Comparison of ENCODE assay signal across 1 cellular context in the genomic region with DNA sequence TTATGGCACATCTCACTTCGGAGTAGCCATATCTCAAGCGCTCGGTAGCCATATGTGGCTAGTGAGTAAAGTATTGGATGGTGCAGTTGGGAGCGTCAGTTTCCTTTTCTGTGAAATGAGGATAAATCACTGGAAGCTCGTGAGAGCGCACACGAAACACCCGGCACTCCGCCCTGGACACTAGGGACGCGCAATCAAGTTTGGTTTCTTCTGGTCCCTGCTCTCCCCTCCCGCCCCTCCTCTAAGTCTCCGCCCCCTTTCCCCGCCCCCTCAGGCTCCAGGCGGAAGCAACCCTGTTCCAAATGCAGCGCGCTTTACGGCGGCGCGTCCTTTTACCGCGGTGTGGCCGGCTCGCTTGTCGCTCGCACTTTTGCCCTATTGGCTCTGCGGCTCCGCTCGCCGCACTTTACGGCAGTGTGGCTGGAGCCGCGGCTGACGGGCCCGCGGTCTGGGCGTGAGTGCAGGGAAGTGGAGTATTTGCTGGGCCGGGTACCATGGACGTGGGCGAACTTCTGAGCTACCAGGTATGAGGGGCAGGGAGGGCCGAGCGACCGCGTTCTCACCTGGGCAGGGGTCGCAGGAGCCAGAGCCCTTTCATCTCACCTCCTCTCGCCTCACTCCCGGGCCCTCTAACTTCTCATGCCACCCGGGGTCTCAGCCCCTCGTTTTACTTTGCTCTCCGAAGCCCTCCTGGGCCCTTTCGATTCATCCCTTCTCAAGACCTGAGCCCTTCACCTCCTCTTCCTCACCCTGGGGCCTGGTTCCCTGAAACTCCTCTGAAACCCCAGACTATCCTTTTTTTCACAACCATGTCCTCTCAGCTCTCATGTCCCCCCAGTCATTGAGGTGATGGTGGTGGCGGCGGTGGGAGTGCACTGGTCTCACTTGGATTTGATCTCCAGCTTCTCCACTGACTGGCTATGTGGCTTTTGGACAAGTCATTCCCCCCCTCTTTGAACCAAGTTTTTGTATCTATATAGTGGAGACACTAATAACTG.
A peak's percentile ranks its signal among the peaks of the same experiment; 100 is the strongest.
TF ChIP-seq lines count a peak whose summit lies in the region.

A gene with protein sequence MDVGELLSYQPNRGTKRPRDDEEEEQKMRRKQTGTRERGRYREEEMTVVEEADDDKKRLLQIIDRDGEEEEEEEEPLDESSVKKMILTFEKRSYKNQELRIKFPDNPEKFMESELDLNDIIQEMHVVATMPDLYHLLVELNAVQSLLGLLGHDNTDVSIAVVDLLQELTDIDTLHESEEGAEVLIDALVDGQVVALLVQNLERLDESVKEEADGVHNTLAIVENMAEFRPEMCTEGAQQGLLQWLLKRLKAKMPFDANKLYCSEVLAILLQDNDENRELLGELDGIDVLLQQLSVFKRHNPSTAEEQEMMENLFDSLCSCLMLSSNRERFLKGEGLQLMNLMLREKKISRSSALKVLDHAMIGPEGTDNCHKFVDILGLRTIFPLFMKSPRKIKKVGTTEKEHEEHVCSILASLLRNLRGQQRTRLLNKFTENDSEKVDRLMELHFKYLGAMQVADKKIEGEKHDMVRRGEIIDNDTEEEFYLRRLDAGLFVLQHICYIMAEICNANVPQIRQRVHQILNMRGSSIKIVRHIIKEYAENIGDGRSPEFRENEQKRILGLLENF (plus strand): TSS at position 402 of the 998 bp plus-strand sequence. CDS start 93 bp downstream, at position 495.

TF ChIP-seq in HepG2, 621 proteins besides CTCF, POLR2A, EP300 and RAD21 (continued from another document and continues in another):
- TF ChIP-seq, protein P1, sequence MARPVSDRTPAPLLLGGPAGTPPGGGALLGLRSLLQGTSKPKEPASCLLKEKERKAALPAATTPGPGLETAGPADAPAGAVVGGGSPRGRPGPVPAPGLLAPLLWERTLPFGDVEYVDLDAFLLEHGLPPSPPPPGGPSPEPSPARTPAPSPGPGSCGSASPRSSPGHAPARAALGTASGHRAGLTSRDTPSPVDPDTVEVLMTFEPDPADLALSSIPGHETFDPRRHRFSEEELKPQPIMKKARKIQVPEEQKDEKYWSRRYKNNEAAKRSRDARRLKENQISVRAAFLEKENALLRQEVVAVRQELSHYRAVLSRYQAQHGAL (CRISPR knock-in tag; IDR thresholded peaks at IDR 0.05; ENCODE audit: not compliant biosample characterization) = peak; percentile 87
- TF ChIP-seq, protein P2, sequence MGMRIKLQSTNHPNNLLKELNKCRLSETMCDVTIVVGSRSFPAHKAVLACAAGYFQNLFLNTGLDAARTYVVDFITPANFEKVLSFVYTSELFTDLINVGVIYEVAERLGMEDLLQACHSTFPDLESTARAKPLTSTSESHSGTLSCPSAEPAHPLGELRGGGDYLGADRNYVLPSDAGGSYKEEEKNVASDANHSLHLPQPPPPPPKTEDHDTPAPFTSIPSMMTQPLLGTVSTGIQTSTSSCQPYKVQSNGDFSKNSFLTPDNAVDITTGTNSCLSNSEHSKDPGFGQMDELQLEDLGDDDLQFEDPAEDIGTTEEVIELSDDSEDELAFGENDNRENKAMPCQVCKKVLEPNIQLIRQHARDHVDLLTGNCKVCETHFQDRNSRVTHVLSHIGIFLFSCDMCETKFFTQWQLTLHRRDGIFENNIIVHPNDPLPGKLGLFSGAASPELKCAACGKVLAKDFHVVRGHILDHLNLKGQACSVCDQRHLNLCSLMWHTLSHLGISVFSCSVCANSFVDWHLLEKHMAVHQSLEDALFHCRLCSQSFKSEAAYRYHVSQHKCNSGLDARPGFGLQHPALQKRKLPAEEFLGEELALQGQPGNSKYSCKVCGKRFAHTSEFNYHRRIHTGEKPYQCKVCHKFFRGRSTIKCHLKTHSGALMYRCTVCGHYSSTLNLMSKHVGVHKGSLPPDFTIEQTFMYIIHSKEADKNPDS (CRISPR knock-in tag; IDR thresholded peaks at IDR 0.05) = no peak
- TF ChIP-seq ATF7-NPFF (CRISPR knock-in tag; IDR thresholded peaks at IDR 0.05; ENCODE audit: low read depth) (peak; percentile 79), POGZ (CRISPR knock-in tag; IDR thresholded peaks at IDR 0.05) (peak; percentile 95), ZNF83 (CRISPR knock-in tag; IDR thresholded peaks at IDR 0.05; ENCODE audit: borderline replicate concordance) (peak; percentile 76; the same call in 1 of the 2 replicates), TBX2 (CRISPR knock-in tag; IDR thresholded peaks at IDR 0.05; ENCODE audit: borderline replicate concordance) (peak; percentile 85; the same call in 1 of the 2 replicates), IRX3 (CRISPR knock-in tag; IDR thresholded peaks at IDR 0.05; ENCODE audit: borderline replicate concordance, low read depth) (no peak; the same call in 1 of the 2 replicates), NR2F2 (IDR thresholded peaks at IDR 0.05; ENCODE audit: borderline replicate concordance, low read depth) (peak; percentile 81; the same call in 1 of the 2 replicates), ZNF556 (CRISPR knock-in tag; IDR thresholded peaks at IDR 0.05; ENCODE audit: borderline replicate concordance) (peak; percentile 91; the same call in 1 of the 2 replicates), ZNF850 (CRISPR knock-in tag; conservative IDR thresholded peaks at IDR 0.05) (no peak), ZSCAN21 (CRISPR knock-in tag; IDR thresholded peaks at IDR 0.05; ENCODE audit: borderline replicate concordance) (peak; percentile 67; the same call in 1 of the 2 replicates), ZNF577 (CRISPR knock-in tag; IDR thresholded peaks at IDR 0.05; ENCODE audit: borderline replicate concordance, low read depth) (no peak), HNRNPLL (IDR thresholded peaks at IDR 0.05; ENCODE audit: low read depth, low read length, poor library complexity, severe bottlenecking) (peak; percentile 96), CENPX (CRISPR knock-in tag; IDR thresholded peaks at IDR 0.05) (no peak), TAF1 (CRISPR knock-in tag; IDR thresholded peaks at IDR 0.05) (peak; percentile 96), ZFP90 (CRISPR knock-in tag; IDR thresholded peaks at IDR 0.05; ENCODE audit: borderline replicate concordance) (peak; percentile 96), SKI (IDR thresholded peaks at IDR 0.05; ENCODE audit: partially characterized antibody) (peak; percentile 63), SALL2 (CRISPR knock-in tag; IDR thresholded peaks at IDR 0.05) (no peak), MYNN (CRISPR knock-in tag; IDR thresholded peaks at IDR 0.05; ENCODE audit: low read depth) (peak; percentile 78; the same call in 1 of the 2 replicates), ATM (IDR thresholded peaks at IDR 0.05; ENCODE audit: borderline replicate concordance) (no peak), NFKB2 (CRISPR knock-in tag; IDR thresholded peaks at IDR 0.05; ENCODE audit: borderline replicate concordance) (peak; percentile 96; the same call in 1 of the 2 replicates), HHEX (CRISPR knock-in tag; IDR thresholded peaks at IDR 0.05) (no peak), RAD51 (IDR thresholded peaks at IDR 0.05; ENCODE audit: borderline replicate concordance) (no peak), ZBTB8A (CRISPR knock-in tag; IDR thresholded peaks at IDR 0.05; ENCODE audit: borderline replicate concordance, low read depth) (no peak), SIX1 (CRISPR knock-in tag; IDR thresholded peaks at IDR 0.05; ENCODE audit: borderline replicate concordance) (0 out of 2 replicates have a peak, but pooled peaks have one; percentile 39), TP53 (CRISPR knock-in tag; conservative IDR thresholded peaks at IDR 0.05) (peak; percentile 92), ZNF136 (CRISPR knock-in tag; IDR thresholded peaks at IDR 0.05; ENCODE audit: low read depth) (peak; percentile 87; the same call in 1 of the 2 replicates), KLF11 (CRISPR knock-in tag; IDR thresholded peaks at IDR 0.05) (peak; percentile 95), ZBTB21 (CRISPR knock-in tag; IDR thresholded peaks at IDR 0.05) (no peak), ZNF530 (CRISPR knock-in tag; IDR thresholded peaks at IDR 0.05; ENCODE audit: low read depth) (no peak)
- TF ChIP-seq, protein P3, sequence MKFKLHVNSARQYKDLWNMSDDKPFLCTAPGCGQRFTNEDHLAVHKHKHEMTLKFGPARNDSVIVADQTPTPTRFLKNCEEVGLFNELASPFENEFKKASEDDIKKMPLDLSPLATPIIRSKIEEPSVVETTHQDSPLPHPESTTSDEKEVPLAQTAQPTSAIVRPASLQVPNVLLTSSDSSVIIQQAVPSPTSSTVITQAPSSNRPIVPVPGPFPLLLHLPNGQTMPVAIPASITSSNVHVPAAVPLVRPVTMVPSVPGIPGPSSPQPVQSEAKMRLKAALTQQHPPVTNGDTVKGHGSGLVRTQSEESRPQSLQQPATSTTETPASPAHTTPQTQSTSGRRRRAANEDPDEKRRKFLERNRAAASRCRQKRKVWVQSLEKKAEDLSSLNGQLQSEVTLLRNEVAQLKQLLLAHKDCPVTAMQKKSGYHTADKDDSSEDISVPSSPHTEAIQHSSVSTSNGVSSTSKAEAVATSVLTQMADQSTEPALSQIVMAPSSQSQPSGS (CRISPR knock-in tag; IDR thresholded peaks at IDR 0.05) = peak; percentile 88
- TF ChIP-seq, protein P4, sequence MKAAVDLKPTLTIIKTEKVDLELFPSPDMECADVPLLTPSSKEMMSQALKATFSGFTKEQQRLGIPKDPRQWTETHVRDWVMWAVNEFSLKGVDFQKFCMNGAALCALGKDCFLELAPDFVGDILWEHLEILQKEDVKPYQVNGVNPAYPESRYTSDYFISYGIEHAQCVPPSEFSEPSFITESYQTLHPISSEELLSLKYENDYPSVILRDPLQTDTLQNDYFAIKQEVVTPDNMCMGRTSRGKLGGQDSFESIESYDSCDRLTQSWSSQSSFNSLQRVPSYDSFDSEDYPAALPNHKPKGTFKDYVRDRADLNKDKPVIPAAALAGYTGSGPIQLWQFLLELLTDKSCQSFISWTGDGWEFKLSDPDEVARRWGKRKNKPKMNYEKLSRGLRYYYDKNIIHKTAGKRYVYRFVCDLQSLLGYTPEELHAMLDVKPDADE (CRISPR knock-in tag; IDR thresholded peaks at IDR 0.05) = peak; percentile 83; the same call in 1 of the 2 replicates
- TF ChIP-seq, protein P5, sequence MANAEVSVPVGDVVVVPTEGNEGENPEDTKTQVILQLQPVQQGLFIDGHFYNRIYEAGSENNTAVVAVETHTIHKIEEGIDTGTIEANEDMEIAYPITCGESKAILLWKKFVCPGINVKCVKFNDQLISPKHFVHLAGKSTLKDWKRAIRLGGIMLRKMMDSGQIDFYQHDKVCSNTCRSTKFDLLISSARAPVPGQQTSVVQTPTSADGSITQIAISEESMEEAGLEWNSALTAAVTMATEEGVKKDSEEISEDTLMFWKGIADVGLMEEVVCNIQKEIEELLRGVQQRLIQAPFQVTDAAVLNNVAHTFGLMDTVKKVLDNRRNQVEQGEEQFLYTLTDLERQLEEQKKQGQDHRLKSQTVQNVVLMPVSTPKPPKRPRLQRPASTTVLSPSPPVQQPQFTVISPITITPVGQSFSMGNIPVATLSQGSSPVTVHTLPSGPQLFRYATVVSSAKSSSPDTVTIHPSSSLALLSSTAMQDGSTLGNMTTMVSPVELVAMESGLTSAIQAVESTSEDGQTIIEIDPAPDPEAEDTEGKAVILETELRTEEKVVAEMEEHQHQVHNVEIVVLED (CRISPR knock-in tag; IDR thresholded peaks at IDR 0.05; ENCODE audit: borderline replicate concordance) = peak; percentile 91
- TF ChIP-seq, protein P6, sequence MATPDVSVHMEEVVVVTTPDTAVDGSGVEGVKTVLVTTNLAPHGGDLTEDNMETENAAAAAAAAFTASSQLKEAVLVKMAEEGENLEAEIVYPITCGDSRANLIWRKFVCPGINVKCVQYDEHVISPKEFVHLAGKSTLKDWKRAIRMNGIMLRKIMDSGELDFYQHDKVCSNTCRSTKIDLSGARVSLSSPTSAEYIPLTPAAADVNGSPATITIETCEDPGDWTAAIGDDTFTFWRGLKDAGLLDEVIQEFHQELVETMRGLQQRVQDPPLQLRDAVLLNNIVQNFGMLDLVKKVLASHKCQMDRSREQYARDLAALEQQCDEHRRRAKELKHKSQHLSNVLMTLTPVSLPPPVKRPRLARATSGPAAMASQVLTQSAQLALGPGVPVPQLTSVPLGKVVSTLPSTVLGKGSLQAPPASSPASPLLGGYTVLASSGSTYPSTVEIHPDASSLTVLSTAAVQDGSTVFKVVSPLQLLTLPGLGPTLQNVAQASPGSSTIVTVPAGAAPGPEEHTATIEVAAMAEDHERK (CRISPR knock-in tag; IDR thresholded peaks at IDR 0.05; ENCODE audit: low read depth) = peak; percentile 64; the same call in 1 of the 2 replicates
- TF ChIP-seq, protein P7, sequence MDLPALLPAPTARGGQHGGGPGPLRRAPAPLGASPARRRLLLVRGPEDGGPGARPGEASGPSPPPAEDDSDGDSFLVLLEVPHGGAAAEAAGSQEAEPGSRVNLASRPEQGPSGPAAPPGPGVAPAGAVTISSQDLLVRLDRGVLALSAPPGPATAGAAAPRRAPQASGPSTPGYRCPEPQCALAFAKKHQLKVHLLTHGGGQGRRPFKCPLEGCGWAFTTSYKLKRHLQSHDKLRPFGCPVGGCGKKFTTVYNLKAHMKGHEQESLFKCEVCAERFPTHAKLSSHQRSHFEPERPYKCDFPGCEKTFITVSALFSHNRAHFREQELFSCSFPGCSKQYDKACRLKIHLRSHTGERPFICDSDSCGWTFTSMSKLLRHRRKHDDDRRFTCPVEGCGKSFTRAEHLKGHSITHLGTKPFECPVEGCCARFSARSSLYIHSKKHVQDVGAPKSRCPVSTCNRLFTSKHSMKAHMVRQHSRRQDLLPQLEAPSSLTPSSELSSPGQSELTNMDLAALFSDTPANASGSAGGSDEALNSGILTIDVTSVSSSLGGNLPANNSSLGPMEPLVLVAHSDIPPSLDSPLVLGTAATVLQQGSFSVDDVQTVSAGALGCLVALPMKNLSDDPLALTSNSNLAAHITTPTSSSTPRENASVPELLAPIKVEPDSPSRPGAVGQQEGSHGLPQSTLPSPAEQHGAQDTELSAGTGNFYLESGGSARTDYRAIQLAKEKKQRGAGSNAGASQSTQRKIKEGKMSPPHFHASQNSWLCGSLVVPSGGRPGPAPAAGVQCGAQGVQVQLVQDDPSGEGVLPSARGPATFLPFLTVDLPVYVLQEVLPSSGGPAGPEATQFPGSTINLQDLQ (CRISPR knock-in tag; IDR thresholded peaks at IDR 0.05) = no peak
- TF ChIP-seq, protein P8, sequence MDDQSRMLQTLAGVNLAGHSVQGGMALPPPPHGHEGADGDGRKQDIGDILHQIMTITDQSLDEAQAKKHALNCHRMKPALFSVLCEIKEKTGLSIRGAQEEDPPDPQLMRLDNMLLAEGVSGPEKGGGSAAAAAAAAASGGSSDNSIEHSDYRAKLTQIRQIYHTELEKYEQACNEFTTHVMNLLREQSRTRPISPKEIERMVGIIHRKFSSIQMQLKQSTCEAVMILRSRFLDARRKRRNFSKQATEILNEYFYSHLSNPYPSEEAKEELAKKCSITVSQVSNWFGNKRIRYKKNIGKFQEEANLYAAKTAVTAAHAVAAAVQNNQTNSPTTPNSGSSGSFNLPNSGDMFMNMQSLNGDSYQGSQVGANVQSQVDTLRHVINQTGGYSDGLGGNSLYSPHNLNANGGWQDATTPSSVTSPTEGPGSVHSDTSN (CRISPR knock-in tag; IDR thresholded peaks at IDR 0.05; ENCODE audit: borderline replicate concordance) = peak; percentile 88
- TF ChIP-seq, protein P9, sequence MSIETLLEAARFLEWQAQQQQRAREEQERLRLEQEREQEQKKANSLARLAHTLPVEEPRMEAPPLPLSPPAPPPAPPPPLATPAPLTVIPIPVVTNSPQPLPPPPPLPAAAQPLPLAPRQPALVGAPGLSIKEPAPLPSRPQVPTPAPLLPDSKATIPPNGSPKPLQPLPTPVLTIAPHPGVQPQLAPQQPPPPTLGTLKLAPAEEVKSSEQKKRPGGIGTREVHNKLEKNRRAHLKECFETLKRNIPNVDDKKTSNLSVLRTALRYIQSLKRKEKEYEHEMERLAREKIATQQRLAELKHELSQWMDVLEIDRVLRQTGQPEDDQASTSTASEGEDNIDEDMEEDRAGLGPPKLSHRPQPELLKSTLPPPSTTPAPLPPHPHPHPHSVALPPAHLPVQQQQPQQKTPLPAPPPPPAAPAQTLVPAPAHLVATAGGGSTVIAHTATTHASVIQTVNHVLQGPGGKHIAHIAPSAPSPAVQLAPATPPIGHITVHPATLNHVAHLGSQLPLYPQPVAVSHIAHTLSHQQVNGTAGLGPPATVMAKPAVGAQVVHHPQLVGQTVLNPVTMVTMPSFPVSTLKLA (IDR thresholded peaks at IDR 0.05) = peak; percentile 50
